Comparison of ENCODE assay signal across 1 cellular context in genomic region chr9:106798021-106798799, GRCh38.
TF ChIP-seq lines count a peak whose summit lies in the region.

No MANE protein-coding gene starts in this region.

TF ChIP-seq in IMR-90, 13 proteins besides CTCF, POLR2A, EP300 and RAD21:
- no peak for TF ChIP-seq SMC3 (IDR thresholded peaks at IDR 0.05; ENCODE audit: low read depth, low read length)
- TF ChIP-seq MXI1 (IDR thresholded peaks at IDR 0.05; ENCODE audit: borderline replicate concordance, low read depth, low read length), result no peak
- no peak for TF ChIP-seq CEBPB (IDR thresholded peaks at IDR 0.05; ENCODE audit: low read depth, low read length)
- TF ChIP-seq MAFK (IDR thresholded peaks at IDR 0.05; ENCODE audit: low read depth, low read length), result no peak
- no peak for TF ChIP-seq FOS (IDR thresholded peaks at IDR 0.05; ENCODE audit: low read depth, low read length)
- TF ChIP-seq RCOR1 (IDR thresholded peaks at IDR 0.05; ENCODE audit: insufficient replicate concordance, low read length), result no peak
- TF ChIP-seq MAZ (IDR thresholded peaks at IDR 0.05; ENCODE audit: borderline replicate concordance, low read depth, low read length), result no peak
- TF ChIP-seq BHLHE40 (IDR thresholded peaks at IDR 0.05; ENCODE audit: low read depth, low read length), result no peak
- no peak for TF ChIP-seq ELK1 (IDR thresholded peaks at IDR 0.05; ENCODE audit: borderline replicate concordance, low read depth, low read length)
- TF ChIP-seq USF2 (IDR thresholded peaks at IDR 0.05; ENCODE audit: low read depth, low read length), result no peak
- TF ChIP-seq RFX5 (IDR thresholded peaks at IDR 0.05; ENCODE audit: low read depth, low read length), result no peak
- no peak for TF ChIP-seq NFE2L2 (IDR thresholded peaks at IDR 0.05; ENCODE audit: low read depth, low read length)
- no peak for TF ChIP-seq CHD1 (IDR thresholded peaks at IDR 0.05; ENCODE audit: low read depth, low read length)
TF ChIP-seq in IMR-90: peak in this region for 0.
